ENCODE assay signal across 10 cellular contexts in the genomic region with DNA sequence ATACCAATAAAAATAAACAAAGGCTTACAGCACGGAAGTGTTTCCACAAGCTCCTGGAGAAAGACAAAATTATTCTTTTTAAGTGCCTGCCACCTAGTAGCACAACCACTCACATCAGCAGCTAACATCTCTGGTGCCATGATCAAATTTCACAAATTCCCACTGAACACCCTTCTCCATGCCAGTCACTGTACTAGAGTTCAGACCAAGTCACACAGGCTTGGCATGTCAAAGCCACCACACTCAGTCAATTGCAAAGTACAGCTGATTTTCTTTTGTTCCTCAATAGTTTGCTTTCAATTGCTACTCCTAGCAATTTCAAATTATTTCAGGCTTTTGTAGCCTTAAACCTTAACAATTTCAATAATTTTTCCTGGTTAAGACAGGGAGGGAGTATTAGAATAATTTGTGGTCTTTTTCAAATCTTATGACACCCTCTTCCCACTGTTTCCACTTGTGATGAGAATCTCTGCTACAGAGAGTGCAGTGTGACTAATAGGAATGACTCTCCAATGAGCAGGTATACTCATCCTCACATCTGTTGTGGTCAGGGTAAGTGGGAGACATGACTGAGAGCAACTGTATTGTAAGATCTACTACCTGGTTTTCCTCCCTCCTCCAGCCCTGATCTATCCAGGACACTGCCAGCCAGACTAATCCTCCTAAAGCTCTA. TPM values are rescaled to one million over a fixed set of nuclear protein-coding genes. Genes with fewer than 3 reads are reported as not detected.
A peak's percentile ranks its signal among the peaks of the same experiment; 100 is the strongest.
DNase-seq lines count a peak whose midpoint lies in the region; ATAC-seq and TF ChIP-seq lines count a peak whose summit lies in the region.
"Had no signal": no experiment of that assay in that cellular context is flagged by ENCODE, and none has a peak within 500 bp of the region (broad histone marks: within the 10 kb centered on the region; RNA-seq: fewer than 3 reads in every experiment).

No MANE protein-coding gene starts in this region.

- TF ChIP-seq CTCF in right lobe of liver (IDR thresholded peaks at IDR 0.05), result no peak

- peaks cover 37% of the 10 kb centered on the region for H3K36me3 Mint-ChIP-seq in activated T-cell treated with anti-CD3 and anti-CD28 coated beads, Interleukin-2, amount 50 U/mL, for 4 hours (ENCODE audit: insufficient read depth)

- H3K4me1 ChIP-seq in right lobe of liver, result no peaks in the 10 kb centered on the region

- H3K9me3 Mint-ChIP-seq in activated T-cell treated with anti-CD3 and anti-CD28 coated beads, Interleukin-2, amount 50 U/mL, for 4 hours, result no peaks in the 10 kb centered on the region
- H3K9me3 Mint-ChIP-seq: nephron had no signal

- peaks cover 39% of the 10 kb centered on the region for H3K4me1 Mint-ChIP-seq in activated T-cell treated with anti-CD3 and anti-CD28 coated beads, Interleukin-2, amount 50 U/mL, for 4 hours (ENCODE audit: low read depth)

- ATAC-seq in activated T-cell treated with anti-CD3 and anti-CD28 coated beads, Interleukin-2, amount 50 U/mL, for 4 hours, result peak; percentile 98 to 99
- peak; percentile 99 for ATAC-seq in stimulated activated naive CD8-positive, alpha-beta T cell treated with anti-CD3 and anti-CD28 coated beads, Interleukin-15, Interleukin-2, amounts not matched to agents 100 U/mL and 50 U/mL, for 24 hours
- ATAC-seq in right lobe of liver, result no peak

- no peaks in the 10 kb centered on the region for H3K9me3 ChIP-seq in right lobe of liver

- WGBS in right lobe of liver (ENCODE audit: insufficient coverage, low coverage, low lambda C conversion rate, missing lambda C conversion rate), result 86% methylated on average over 1 of the region's 1 CpG

- no peak for DNase-seq in activated T-cell treated with anti-CD3 and anti-CD28 coated beads, Interleukin-2, amount 50 U/mL, for 4 hours
- DNase-seq in activated T-cell treated with anti-CD3 and anti-CD28 coated beads for 4 hours (no peak), NCI-H226 (peak; percentile 79), epithelial cell of prostate (ENCODE audit: low read depth, low spot score) (peak; percentile 83), NK-92 (lab: John Stamatoyannopoulos, UW; ENCODE audit: unreplicated experiment) (no peak), right lobe of liver (no peak)
- DNase-seq in stimulated activated naive CD8-positive, alpha-beta T cell treated with anti-CD3 and anti-CD28 coated beads, Interleukin-15, Interleukin-2, amounts not matched to agents 100 U/mL and 50 U/mL, for 24 hours, result no peak
- DNase-seq in effector CD8-positive, alpha-beta T cell (lab: John Stamatoyannopoulos, UW), result no peak
- DNase-seq: COR-L47 had no signal

- H3K27me3 Mint-ChIP-seq in activated T-cell treated with anti-CD3 and anti-CD28 coated beads, Interleukin-2, amount 50 U/mL, for 4 hours (ENCODE audit: low read depth), result no peaks in the 10 kb centered on the region

- intact Hi-C loops in right lobe of liver (cut with DNase I), result no loop called here

- H3K27ac ChIP-seq in epithelial cell of prostate (peak overlapping the region; percentile 75), right lobe of liver (no peak overlapping the region)

- H3K27me3 ChIP-seq in right lobe of liver, result no peaks in the 10 kb centered on the region

- peaks cover 0 to 40% (median 7%) of the 10 kb centered on the region in 4 donors for H3K36me3 ChIP-seq in right lobe of liver

- no peak for TF ChIP-seq POLR2A in right lobe of liver (IDR thresholded peaks at IDR 0.05)

- peak overlapping the region; percentile 0 for H3K4me3 Mint-ChIP-seq in activated T-cell treated with anti-CD3 and anti-CD28 coated beads, Interleukin-2, amount 50 U/mL, for 4 hours
- H3K4me3 Mint-ChIP-seq: nephron had no signal

- H3K4me3 ChIP-seq in right lobe of liver, result no peak overlapping the region

RNA-seq across cellular contexts. Expression of a gene that starts 46.2 kb away (rescaled TPM):
- total RNA-seq in activated T-cell treated with anti-CD3 and anti-CD28 coated beads, Interleukin-2, amount 50 U/mL, for 4 hours, result 100 to 1,000 TPM in 2 of 3 donors, 10 to 100 TPM in 1; 95.7 to 109 (median 101) TPM
- 10 to 100 TPM in 5 of 6 experiments, 1 to 10 TPM in 1; 7.2 to 20.9 (median 10.6) TPM for total RNA-seq in right lobe of liver

Comparison
In these comparisons a context has a peak if more than half of its experiments do, and no peak if none do; other contexts are left out.
1. ATAC-seq: peak in activated T-cell treated with anti-CD3 and anti-CD28 coated beads, Interleukin-2, amount 50 U/mL, for 4 hours (2 of 2) and stimulated activated naive CD8-positive, alpha-beta T cell treated with anti-CD3 and anti-CD28 coated beads, Interleukin-15, Interleukin-2, amounts not matched to agents 100 U/mL and 50 U/mL, for 24 hours (single experiment); none in right lobe of liver (0 of 4).
2. DNase-seq: peak in NCI-H226 (single experiment) and epithelial cell of prostate (single experiment); none in activated T-cell treated with anti-CD3 and anti-CD28 coated beads, Interleukin-2, amount 50 U/mL, for 4 hours (single experiment), activated T-cell treated with anti-CD3 and anti-CD28 coated beads for 4 hours (single experiment), stimulated activated naive CD8-positive, alpha-beta T cell treated with anti-CD3 and anti-CD28 coated beads, Interleukin-15, Interleukin-2, amounts not matched to agents 100 U/mL and 50 U/mL, for 24 hours (single experiment), NK-92 (single experiment), effector CD8-positive, alpha-beta T cell (single experiment) and right lobe of liver (0 of 3).
3. RNA of a gene that starts 46.2 kb away (total RNA-seq): 95.7 to 109 TPM in activated T-cell treated with anti-CD3 and anti-CD28 coated beads, Interleukin-2, amount 50 U/mL, for 4 hours; 7.2 to 20.9 TPM in right lobe of liver; every median in the first group is over 4 times any median in the second.